8 cellular contexts compared by ENCODE assay signal in the genomic region with DNA sequence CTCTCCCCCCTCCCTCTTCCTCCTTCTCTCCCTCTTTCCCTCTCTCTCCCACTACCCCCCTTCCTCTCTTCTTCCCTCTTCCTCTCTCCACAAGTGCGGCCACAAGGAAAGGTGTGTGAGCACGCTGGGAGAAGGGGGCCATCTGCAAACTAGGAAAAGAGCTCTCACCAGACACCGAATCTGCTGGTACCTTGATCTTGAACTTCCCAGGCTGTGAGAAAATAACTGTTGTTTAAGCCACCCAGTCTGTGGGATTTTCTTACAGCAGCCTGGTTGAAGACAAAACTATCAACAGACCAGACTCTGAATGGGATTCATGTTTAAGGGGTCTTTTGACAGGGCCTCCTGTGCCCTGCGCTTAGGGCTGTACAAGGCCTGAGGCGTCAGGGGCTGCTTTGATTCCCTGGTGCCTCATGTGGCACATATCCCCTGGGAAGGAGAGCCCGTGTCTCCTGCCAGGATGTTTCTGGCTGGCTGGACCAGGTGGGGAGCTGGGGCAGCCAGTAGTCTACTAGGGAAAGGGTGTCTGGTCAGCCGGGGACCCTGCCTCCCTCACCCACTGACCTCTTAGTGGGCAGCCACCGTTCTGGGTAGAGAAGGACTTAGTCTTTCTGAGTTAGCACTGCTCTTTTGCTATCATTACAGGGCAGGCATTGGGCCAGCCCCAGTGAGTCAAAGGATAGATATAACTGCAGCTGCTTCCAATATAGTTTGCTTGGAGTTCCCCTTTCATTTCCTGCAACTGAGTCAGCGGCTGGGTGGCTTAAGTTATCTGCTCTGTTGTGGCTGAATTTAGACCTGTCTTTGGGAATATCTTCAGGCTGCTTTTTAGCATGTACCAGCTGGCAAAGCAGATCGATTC. TPM values are rescaled to one million over a fixed set of nuclear protein-coding genes. Genes with fewer than 3 reads are reported as not detected.
DNase-seq lines count a peak whose midpoint lies in the region; ATAC-seq and TF ChIP-seq lines count a peak whose summit lies in the region.

No MANE protein-coding gene starts in this region.

- intact Hi-C loops in activated CD8-positive, alpha-beta T cell treated with anti-CD3 and anti-CD28 coated beads for 36 hours (cut with micrococcal nuclease) = no loop called here

- peaks cover 51% of the 10 kb centered on the region for H3K4me1 Mint-ChIP-seq in activated CD8-positive, alpha-beta T cell treated with anti-CD3 and anti-CD28 coated beads for 36 hours (ENCODE audit: low read depth)
- H3K4me1 Mint-ChIP-seq in activated CD8-positive, alpha-beta T cell treated with anti-CD3 and anti-CD28 coated beads, Interleukin-2, amount 10 ng/mL, durations not matched to agents 7 days and 5 days (ENCODE audit: low read depth) = peaks cover 37% of the 10 kb centered on the region
- peaks cover 55% of the 10 kb centered on the region for H3K4me1 Mint-ChIP-seq in activated naive CD8-positive, alpha-beta T cell (ENCODE audit: low read depth)
- H3K4me1 Mint-ChIP-seq in type B pancreatic cell (ENCODE audit: unreplicated experiment) = peaks cover 27% of the 10 kb centered on the region

- H3K4me1 ChIP-seq in hepatocyte (ENCODE audit: insufficient read depth) = peaks cover 35% of the 10 kb centered on the region

- H3K9me3 ChIP-seq in hepatocyte (ENCODE audit: low read depth) = no peaks in the 10 kb centered on the region

- no peaks in the 10 kb centered on the region for H3K27me3 ChIP-seq in hepatocyte

- H3K4me2 ChIP-seq in hepatocyte = peak overlapping the region; percentile 53

- POLR2A ChIA-PET in activated CD8-positive, alpha-beta T cell treated with anti-CD3 and anti-CD28 coated beads for 36 hours (lab: Charles Lee) = no interaction called here
- POLR2A ChIA-PET in activated CD8-positive, alpha-beta T cell treated with anti-CD3 and anti-CD28 coated beads, Interleukin-2, amount 10 ng/mL, durations not matched to agents 7 days and 5 days (lab: Charles Lee) = interaction anchor here (0.9 kb wide), 1 partner anchor 351 kb away, joined by 3 read pairs; no protein-coding TSS in a partner anchor

- CTCF ChIA-PET in activated CD8-positive, alpha-beta T cell treated with anti-CD3 and anti-CD28 coated beads for 36 hours (lab: Charles Lee) = no interaction called here
- CTCF ChIA-PET in activated CD8-positive, alpha-beta T cell treated with anti-CD3 and anti-CD28 coated beads, Interleukin-2, amount 10 ng/mL, durations not matched to agents 7 days and 5 days (lab: Charles Lee) = no interaction called here

- in situ Hi-C loops in GM13977 (cut with MboI; ENCODE audit: low pct_unique_long_range_greater_than_20kb, low sequenced_read_pairs, unreplicated experiment) = no loop called here

- no peak for TF ChIP-seq CTCF in activated CD8-positive, alpha-beta T cell treated with anti-CD3 and anti-CD28 coated beads for 36 hours (IDR thresholded peaks at IDR 0.05)
- no peak for TF ChIP-seq CTCF in hepatocyte (IDR thresholded peaks at IDR 0.05; ENCODE audit: poor library complexity)
- no peak for TF ChIP-seq CTCF in type B pancreatic cell (conservative IDR thresholded peaks at IDR 0.05)
- no peak for TF ChIP-seq CTCF in GM13977 (IDR thresholded peaks at IDR 0.05; ENCODE audit: extremely low read depth, insufficient read depth, missing control alignments)

- 70% methylated on average over 10 of the region's 10 CpGs for WGBS in hepatocyte (ENCODE audit: low lambda C conversion rate, missing lambda C conversion rate)

- peak overlapping the region; percentile 15 for H3K4me3 Mint-ChIP-seq in activated CD8-positive, alpha-beta T cell treated with anti-CD3 and anti-CD28 coated beads for 36 hours
- no peak overlapping the region for H3K4me3 Mint-ChIP-seq in activated CD8-positive, alpha-beta T cell treated with anti-CD3 and anti-CD28 coated beads, Interleukin-2, amount 10 ng/mL, durations not matched to agents 7 days and 5 days
- peak overlapping the region; percentile 35 for H3K4me3 Mint-ChIP-seq in activated naive CD8-positive, alpha-beta T cell
- H3K4me3 Mint-ChIP-seq in type B pancreatic cell = no peak overlapping the region

- DNase-seq in activated CD8-positive, alpha-beta T cell treated with anti-CD3 and anti-CD28 coated beads for 36 hours = peak; percentile 72
- DNase-seq in activated CD8-positive, alpha-beta T cell treated with anti-CD3 and anti-CD28 coated beads, Interleukin-2, amount 10 ng/mL, durations not matched to agents 7 days and 5 days = no peak
- DNase-seq in hepatocyte (ENCODE audit: low spot score) (peak; percentile 50), type B pancreatic cell (ENCODE audit: extremely low spot score, unreplicated experiment) (no peak), GM13977 (ENCODE audit: low spot score) (no peak)
- peak; percentile 40 to 42 for DNase-seq in stimulated activated CD4-positive, alpha-beta T cell treated with anti-CD3 and anti-CD28 coated beads, Interleukin-2, amount 100 ng/mL, for 24 hours

- no peaks in the 10 kb centered on the region for H3K36me3 ChIP-seq in hepatocyte (replicated peaks; ENCODE audit: insufficient read depth, low read depth)

- peak; percentile 90 for ATAC-seq in activated CD8-positive, alpha-beta T cell treated with anti-CD3 and anti-CD28 coated beads for 36 hours
- no peak for ATAC-seq in activated CD8-positive, alpha-beta T cell treated with anti-CD3 and anti-CD28 coated beads, Interleukin-2, amount 10 ng/mL, durations not matched to agents 7 days and 5 days
- peak; percentile 56 for ATAC-seq in HG03575 (IDR thresholded peaks at IDR 0.05; ENCODE audit: extremely low read depth, insufficient number of reproducible peaks, low FRiP score, unreplicated experiment)

- H3K4me3 ChIP-seq in hepatocyte = no peak overlapping the region

- peaks cover 99% of the 10 kb centered on the region for H3K79me2 ChIP-seq in hepatocyte

- H3K27ac ChIP-seq in hepatocyte = peak overlapping the region; percentile 76

- peaks cover 14% of the 10 kb centered on the region for H3K36me3 Mint-ChIP-seq in activated CD8-positive, alpha-beta T cell treated with anti-CD3 and anti-CD28 coated beads for 36 hours (ENCODE audit: low read depth)
- peaks cover 22% of the 10 kb centered on the region for H3K36me3 Mint-ChIP-seq in activated CD8-positive, alpha-beta T cell treated with anti-CD3 and anti-CD28 coated beads, Interleukin-2, amount 10 ng/mL, durations not matched to agents 7 days and 5 days (ENCODE audit: low read depth)
- peaks cover 10% of the 10 kb centered on the region for H3K36me3 Mint-ChIP-seq in activated naive CD8-positive, alpha-beta T cell
- peaks cover 11% of the 10 kb centered on the region for H3K36me3 Mint-ChIP-seq in type B pancreatic cell

- peak overlapping the region; percentile 68 for H3K27ac Mint-ChIP-seq in activated CD8-positive, alpha-beta T cell treated with anti-CD3 and anti-CD28 coated beads for 36 hours
- H3K27ac Mint-ChIP-seq in activated CD8-positive, alpha-beta T cell treated with anti-CD3 and anti-CD28 coated beads, Interleukin-2, amount 10 ng/mL, durations not matched to agents 7 days and 5 days = no peak overlapping the region
- H3K27ac Mint-ChIP-seq in activated naive CD8-positive, alpha-beta T cell = peak overlapping the region; percentile 65
- H3K27ac Mint-ChIP-seq in type B pancreatic cell = no peak overlapping the region

- no peak overlapping the region for H2AFZ ChIP-seq in hepatocyte

- H3K9me2 ChIP-seq in hepatocyte (replicated peaks; ENCODE audit: insufficient read depth) = no peaks in the 10 kb centered on the region

- H3K9me3 Mint-ChIP-seq in activated CD8-positive, alpha-beta T cell treated with anti-CD3 and anti-CD28 coated beads for 36 hours = peaks cover 2% of the 10 kb centered on the region
- H3K9me3 Mint-ChIP-seq in activated CD8-positive, alpha-beta T cell treated with anti-CD3 and anti-CD28 coated beads, Interleukin-2, amount 10 ng/mL, durations not matched to agents 7 days and 5 days (ENCODE audit: insufficient read depth) = peaks cover 14% of the 10 kb centered on the region
- no peaks in the 10 kb centered on the region for H3K9me3 Mint-ChIP-seq in activated naive CD8-positive, alpha-beta T cell (ENCODE audit: low read depth)
- no peaks in the 10 kb centered on the region for H3K9me3 Mint-ChIP-seq in type B pancreatic cell

- no peaks in the 10 kb centered on the region for H3K27me3 Mint-ChIP-seq in activated CD8-positive, alpha-beta T cell treated with anti-CD3 and anti-CD28 coated beads for 36 hours
- no peaks in the 10 kb centered on the region for H3K27me3 Mint-ChIP-seq in activated CD8-positive, alpha-beta T cell treated with anti-CD3 and anti-CD28 coated beads, Interleukin-2, amount 10 ng/mL, durations not matched to agents 7 days and 5 days (ENCODE audit: low read depth)
- no peaks in the 10 kb centered on the region for H3K27me3 Mint-ChIP-seq in activated naive CD8-positive, alpha-beta T cell
- H3K27me3 Mint-ChIP-seq in type B pancreatic cell = no peaks in the 10 kb centered on the region

- H4K20me1 ChIP-seq in hepatocyte (ENCODE audit: insufficient read depth, poor library complexity, severe bottlenecking) = peaks cover 11% of the 10 kb centered on the region

RNA-seq across cellular contexts. Expression of a gene that starts 6.2 kb away (rescaled TPM):
- 10 to 100 TPM; 10.8 to 11.4 TPM for total RNA-seq in activated CD8-positive, alpha-beta T cell treated with anti-CD3 and anti-CD28 coated beads for 36 hours
- 10 to 100 TPM; 12.0 to 13.0 TPM for total RNA-seq in activated CD8-positive, alpha-beta T cell treated with anti-CD3 and anti-CD28 coated beads, Interleukin-2, amount 10 ng/mL, durations not matched to agents 7 days and 5 days
- 53.0 and 58.1 TPM in 2 replicates for total RNA-seq in hepatocyte
- 25.1 and 27.2 TPM in 2 replicates for polyA plus RNA-seq in hepatocyte
- total RNA-seq in type B pancreatic cell (ENCODE audit: low replicate concordance) = 16.1 and 26.1 TPM in 2 replicates

Comparison
In these comparisons a context has a peak if more than half of its experiments do, and no peak if none do; other contexts are left out.
1. DNase-seq: peak in activated CD8-positive, alpha-beta T cell treated with anti-CD3 and anti-CD28 coated beads for 36 hours (single experiment), hepatocyte (single experiment) and stimulated activated CD4-positive, alpha-beta T cell treated with anti-CD3 and anti-CD28 coated beads, Interleukin-2, amount 100 ng/mL, for 24 hours (2 of 2); none in activated CD8-positive, alpha-beta T cell treated with anti-CD3 and anti-CD28 coated beads, Interleukin-2, amount 10 ng/mL, durations not matched to agents 7 days and 5 days (single experiment), type B pancreatic cell (single experiment) and GM13977 (single experiment).
2. H3K27ac Mint-ChIP-seq: peak in activated CD8-positive, alpha-beta T cell treated with anti-CD3 and anti-CD28 coated beads for 36 hours (single experiment) and activated naive CD8-positive, alpha-beta T cell (single experiment); none in activated CD8-positive, alpha-beta T cell treated with anti-CD3 and anti-CD28 coated beads, Interleukin-2, amount 10 ng/mL, durations not matched to agents 7 days and 5 days (single experiment) and type B pancreatic cell (single experiment).
3. H3K4me3 Mint-ChIP-seq: peak in activated CD8-positive, alpha-beta T cell treated with anti-CD3 and anti-CD28 coated beads for 36 hours (single experiment) and activated naive CD8-positive, alpha-beta T cell (single experiment); none in activated CD8-positive, alpha-beta T cell treated with anti-CD3 and anti-CD28 coated beads, Interleukin-2, amount 10 ng/mL, durations not matched to agents 7 days and 5 days (single experiment) and type B pancreatic cell (single experiment).